ENCODE assay signal across 1 cellular context in the genomic region with DNA sequence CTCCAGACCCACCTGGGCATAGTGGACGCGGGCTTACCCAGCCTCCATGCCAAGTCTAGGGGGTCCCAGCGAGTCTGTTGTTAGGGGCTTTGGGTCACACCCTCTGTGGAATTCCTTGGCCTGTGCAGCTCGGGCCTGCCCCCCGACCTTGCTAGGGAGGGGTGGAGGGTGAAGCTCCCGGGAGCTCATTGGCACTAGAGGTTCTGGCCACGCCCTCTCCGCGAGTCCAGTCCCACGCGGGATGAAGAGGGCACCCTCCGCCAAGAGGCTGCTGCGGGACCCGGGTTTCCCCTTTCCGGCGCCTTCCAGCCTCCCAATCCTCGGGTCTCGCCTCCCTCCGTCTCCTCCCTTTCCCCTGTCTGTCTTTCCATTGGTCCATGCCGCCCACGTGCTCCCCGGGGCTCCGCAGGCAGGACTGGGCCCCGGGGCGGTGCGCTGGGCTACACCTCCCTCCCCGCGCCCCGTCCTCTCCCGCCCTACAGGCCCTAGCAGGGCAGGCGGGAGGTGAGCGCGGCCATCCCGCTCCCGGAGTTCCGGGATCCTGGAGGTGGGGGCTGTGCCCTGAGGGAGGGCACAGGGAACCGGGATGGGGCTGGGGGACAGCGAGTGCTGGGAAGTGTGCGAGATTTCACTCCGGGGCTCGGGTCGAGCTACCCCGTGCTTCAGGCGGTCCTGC.
A peak's percentile ranks its signal among the peaks of the same experiment; 100 is the strongest.
TF ChIP-seq lines count a peak whose summit lies in the region.

No MANE protein-coding gene starts in this region.

TF ChIP-seq in HepG2, 621 proteins besides CTCF, POLR2A, EP300 and RAD21 (continued from another document and continues in another):
- TF ChIP-seq, protein P1, sequence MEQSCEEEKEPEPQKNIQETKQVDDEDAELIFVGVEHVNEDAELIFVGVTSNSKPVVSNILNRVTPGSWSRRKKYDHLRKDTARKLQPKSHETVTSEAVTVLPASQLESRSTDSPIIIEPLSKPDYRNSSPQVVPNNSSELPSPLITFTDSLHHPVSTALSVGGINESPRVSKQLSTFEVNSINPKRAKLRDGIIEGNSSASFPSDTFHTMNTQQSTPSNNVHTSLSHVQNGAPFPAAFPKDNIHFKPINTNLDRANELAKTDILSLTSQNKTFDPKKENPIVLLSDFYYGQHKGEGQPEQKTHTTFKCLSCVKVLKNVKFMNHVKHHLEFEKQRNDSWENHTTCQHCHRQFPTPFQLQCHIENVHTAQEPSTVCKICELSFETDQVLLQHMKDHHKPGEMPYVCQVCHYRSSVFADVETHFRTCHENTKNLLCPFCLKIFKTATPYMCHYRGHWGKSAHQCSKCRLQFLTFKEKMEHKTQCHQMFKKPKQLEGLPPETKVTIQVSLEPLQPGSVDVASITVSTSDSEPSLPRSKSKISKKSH (CRISPR knock-in tag; IDR thresholded peaks at IDR 0.05; ENCODE audit: borderline replicate concordance) = no peak; the same call in 1 of the 2 replicates
- no peak for TF ChIP-seq ATF7-NPFF (CRISPR knock-in tag; IDR thresholded peaks at IDR 0.05; ENCODE audit: low read depth)
- TF ChIP-seq, protein P2, sequence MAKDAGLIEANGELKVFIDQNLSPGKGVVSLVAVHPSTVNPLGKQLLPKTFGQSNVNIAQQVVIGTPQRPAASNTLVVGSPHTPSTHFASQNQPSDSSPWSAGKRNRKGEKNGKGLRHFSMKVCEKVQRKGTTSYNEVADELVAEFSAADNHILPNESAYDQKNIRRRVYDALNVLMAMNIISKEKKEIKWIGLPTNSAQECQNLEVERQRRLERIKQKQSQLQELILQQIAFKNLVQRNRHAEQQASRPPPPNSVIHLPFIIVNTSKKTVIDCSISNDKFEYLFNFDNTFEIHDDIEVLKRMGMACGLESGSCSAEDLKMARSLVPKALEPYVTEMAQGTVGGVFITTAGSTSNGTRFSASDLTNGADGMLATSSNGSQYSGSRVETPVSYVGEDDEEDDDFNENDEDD (CRISPR knock-in tag; IDR thresholded peaks at IDR 0.05; ENCODE audit: borderline replicate concordance) = peak; percentile 68; the same call in 1 of the 2 replicates
- no peak for TF ChIP-seq ZNF225 (CRISPR knock-in tag; IDR thresholded peaks at IDR 0.05)
- TF ChIP-seq, protein P3, sequence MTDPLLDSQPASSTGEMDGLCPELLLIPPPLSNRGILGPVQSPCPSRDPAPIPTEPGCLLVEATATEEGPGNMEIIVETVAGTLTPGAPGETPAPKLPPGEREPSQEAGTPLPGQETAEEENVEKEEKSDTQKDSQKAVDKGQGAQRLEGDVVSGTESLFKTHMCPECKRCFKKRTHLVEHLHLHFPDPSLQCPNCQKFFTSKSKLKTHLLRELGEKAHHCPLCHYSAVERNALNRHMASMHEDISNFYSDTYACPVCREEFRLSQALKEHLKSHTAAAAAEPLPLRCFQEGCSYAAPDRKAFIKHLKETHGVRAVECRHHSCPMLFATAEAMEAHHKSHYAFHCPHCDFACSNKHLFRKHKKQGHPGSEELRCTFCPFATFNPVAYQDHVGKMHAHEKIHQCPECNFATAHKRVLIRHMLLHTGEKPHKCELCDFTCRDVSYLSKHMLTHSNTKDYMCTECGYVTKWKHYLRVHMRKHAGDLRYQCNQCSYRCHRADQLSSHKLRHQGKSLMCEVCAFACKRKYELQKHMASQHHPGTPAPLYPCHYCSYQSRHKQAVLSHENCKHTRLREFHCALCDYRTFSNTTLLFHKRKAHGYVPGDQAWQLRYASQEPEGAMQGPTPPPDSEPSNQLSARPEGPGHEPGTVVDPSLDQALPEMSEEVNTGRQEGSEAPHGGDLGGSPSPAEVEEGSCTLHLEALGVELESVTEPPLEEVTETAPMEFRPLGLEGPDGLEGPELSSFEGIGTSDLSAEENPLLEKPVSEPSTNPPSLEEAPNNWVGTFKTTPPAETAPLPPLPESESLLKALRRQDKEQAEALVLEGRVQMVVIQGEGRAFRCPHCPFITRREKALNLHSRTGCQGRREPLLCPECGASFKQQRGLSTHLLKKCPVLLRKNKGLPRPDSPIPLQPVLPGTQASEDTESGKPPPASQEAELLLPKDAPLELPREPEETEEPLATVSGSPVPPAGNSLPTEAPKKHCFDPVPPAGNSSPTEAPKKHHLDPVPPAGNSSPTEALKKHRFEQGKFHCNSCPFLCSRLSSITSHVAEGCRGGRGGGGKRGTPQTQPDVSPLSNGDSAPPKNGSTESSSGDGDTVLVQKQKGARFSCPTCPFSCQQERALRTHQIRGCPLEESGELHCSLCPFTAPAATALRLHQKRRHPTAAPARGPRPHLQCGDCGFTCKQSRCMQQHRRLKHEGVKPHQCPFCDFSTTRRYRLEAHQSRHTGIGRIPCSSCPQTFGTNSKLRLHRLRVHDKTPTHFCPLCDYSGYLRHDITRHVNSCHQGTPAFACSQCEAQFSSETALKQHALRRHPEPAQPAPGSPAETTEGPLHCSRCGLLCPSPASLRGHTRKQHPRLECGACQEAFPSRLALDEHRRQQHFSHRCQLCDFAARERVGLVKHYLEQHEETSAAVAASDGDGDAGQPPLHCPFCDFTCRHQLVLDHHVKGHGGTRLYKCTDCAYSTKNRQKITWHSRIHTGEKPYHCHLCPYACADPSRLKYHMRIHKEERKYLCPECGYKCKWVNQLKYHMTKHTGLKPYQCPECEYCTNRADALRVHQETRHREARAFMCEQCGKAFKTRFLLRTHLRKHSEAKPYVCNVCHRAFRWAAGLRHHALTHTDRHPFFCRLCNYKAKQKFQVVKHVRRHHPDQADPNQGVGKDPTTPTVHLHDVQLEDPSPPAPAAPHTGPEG (CRISPR knock-in tag; IDR thresholded peaks at IDR 0.05) = 0 out of 2 replicates have a peak, but pooled peaks have one; percentile 29
- 0 out of 2 replicates have a peak, but pooled peaks have one; percentile 2 for TF ChIP-seq ZNF451 (CRISPR knock-in tag; IDR thresholded peaks at IDR 0.05)
- no peak for TF ChIP-seq ATM (IDR thresholded peaks at IDR 0.05; ENCODE audit: borderline replicate concordance)
- peak; percentile 13; the same call in 1 of the 2 replicates for TF ChIP-seq ZNF792 (CRISPR knock-in tag; IDR thresholded peaks at IDR 0.05)
- no peak for TF ChIP-seq ZNF296 (CRISPR knock-in tag; conservative IDR thresholded peaks at IDR 0.05)
- no peak for TF ChIP-seq ZBTB42 (CRISPR knock-in tag; IDR thresholded peaks at IDR 0.05)
- 0 out of 2 replicates have a peak, but pooled peaks have one; percentile 73 for TF ChIP-seq HNRNPL (IDR thresholded peaks at IDR 0.05; ENCODE audit: low read depth, low read length)
- TF ChIP-seq ZNF263 (CRISPR knock-in tag; IDR thresholded peaks at IDR 0.05) = 0 out of 2 replicates have a peak, but pooled peaks have one; percentile 30
- TF ChIP-seq, protein P4, sequence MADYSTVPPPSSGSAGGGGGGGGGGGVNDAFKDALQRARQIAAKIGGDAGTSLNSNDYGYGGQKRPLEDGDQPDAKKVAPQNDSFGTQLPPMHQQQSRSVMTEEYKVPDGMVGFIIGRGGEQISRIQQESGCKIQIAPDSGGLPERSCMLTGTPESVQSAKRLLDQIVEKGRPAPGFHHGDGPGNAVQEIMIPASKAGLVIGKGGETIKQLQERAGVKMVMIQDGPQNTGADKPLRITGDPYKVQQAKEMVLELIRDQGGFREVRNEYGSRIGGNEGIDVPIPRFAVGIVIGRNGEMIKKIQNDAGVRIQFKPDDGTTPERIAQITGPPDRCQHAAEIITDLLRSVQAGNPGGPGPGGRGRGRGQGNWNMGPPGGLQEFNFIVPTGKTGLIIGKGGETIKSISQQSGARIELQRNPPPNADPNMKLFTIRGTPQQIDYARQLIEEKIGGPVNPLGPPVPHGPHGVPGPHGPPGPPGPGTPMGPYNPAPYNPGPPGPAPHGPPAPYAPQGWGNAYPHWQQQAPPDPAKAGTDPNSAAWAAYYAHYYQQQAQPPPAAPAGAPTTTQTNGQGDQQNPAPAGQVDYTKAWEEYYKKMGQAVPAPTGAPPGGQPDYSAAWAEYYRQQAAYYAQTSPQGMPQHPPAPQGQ (CRISPR knock-in tag; IDR thresholded peaks at IDR 0.05; ENCODE audit: borderline replicate concordance) = no peak
- TF ChIP-seq HMG20B (CRISPR knock-in tag; conservative IDR thresholded peaks at IDR 0.05) = no peak
- peak; percentile 56; the same call in 1 of the 2 replicates for TF ChIP-seq ZMAT3 (CRISPR knock-in tag; conservative IDR thresholded peaks at IDR 0.05)
- TF ChIP-seq TARDBP (CRISPR knock-in tag; IDR thresholded peaks at IDR 0.05) = peak; percentile 75
- TF ChIP-seq ZNF33A (CRISPR knock-in tag; IDR thresholded peaks at IDR 0.05; ENCODE audit: borderline replicate concordance) = no peak
- no peak for TF ChIP-seq JUN (CRISPR knock-in tag; IDR thresholded peaks at IDR 0.05)
- TF ChIP-seq, protein P5, sequence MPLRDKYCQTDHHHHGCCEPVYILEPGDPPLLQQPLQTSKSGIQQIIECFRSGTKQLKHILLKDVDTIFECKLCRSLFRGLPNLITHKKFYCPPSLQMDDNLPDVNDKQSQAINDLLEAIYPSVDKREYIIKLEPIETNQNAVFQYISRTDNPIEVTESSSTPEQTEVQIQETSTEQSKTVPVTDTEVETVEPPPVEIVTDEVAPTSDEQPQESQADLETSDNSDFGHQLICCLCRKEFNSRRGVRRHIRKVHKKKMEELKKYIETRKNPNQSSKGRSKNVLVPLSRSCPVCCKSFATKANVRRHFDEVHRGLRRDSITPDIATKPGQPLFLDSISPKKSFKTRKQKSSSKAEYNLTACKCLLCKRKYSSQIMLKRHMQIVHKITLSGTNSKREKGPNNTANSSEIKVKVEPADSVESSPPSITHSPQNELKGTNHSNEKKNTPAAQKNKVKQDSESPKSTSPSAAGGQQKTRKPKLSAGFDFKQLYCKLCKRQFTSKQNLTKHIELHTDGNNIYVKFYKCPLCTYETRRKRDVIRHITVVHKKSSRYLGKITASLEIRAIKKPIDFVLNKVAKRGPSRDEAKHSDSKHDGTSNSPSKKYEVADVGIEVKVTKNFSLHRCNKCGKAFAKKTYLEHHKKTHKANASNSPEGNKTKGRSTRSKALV (CRISPR knock-in tag; IDR thresholded peaks at IDR 0.05) = no peak
- no peak for TF ChIP-seq ZBTB1 (CRISPR knock-in tag; IDR thresholded peaks at IDR 0.05; ENCODE audit: borderline replicate concordance)
- TF ChIP-seq KDM1A (CRISPR knock-in tag; IDR thresholded peaks at IDR 0.05) = no peak
- TF ChIP-seq LCORL (IDR thresholded peaks at IDR 0.05) = no peak
- TF ChIP-seq LCORL (CRISPR knock-in tag; IDR thresholded peaks at IDR 0.05) = peak; percentile 36
- no peak for TF ChIP-seq CHD4 (IDR thresholded peaks at IDR 0.05; ENCODE audit: borderline replicate concordance, low read length)
- TF ChIP-seq MAFK (conservative IDR thresholded peaks at IDR 0.05 in 1 of 2, IDR thresholded peaks at IDR 0.05 in 1 of 2; ENCODE audit: low read length in 2 of 2) = no peak
- TF ChIP-seq THAP11 (CRISPR knock-in tag; IDR thresholded peaks at IDR 0.05) = peak; percentile 61; the same call in 1 of the 2 replicates
- TF ChIP-seq NFYB (CRISPR knock-in tag; IDR thresholded peaks at IDR 0.05) = peak; percentile 87
- no peak for TF ChIP-seq HDAC6 (IDR thresholded peaks at IDR 0.05; ENCODE audit: low read depth, low read length)
- 0 out of 2 replicates have a peak, but pooled peaks have one; percentile 12 for TF ChIP-seq ZNF337 (CRISPR knock-in tag; IDR thresholded peaks at IDR 0.05; ENCODE audit: borderline replicate concordance, low read depth)
- no peak for TF ChIP-seq NFE2L1 (CRISPR knock-in tag; IDR thresholded peaks at IDR 0.05; ENCODE audit: borderline replicate concordance)
- TF ChIP-seq, protein P6, sequence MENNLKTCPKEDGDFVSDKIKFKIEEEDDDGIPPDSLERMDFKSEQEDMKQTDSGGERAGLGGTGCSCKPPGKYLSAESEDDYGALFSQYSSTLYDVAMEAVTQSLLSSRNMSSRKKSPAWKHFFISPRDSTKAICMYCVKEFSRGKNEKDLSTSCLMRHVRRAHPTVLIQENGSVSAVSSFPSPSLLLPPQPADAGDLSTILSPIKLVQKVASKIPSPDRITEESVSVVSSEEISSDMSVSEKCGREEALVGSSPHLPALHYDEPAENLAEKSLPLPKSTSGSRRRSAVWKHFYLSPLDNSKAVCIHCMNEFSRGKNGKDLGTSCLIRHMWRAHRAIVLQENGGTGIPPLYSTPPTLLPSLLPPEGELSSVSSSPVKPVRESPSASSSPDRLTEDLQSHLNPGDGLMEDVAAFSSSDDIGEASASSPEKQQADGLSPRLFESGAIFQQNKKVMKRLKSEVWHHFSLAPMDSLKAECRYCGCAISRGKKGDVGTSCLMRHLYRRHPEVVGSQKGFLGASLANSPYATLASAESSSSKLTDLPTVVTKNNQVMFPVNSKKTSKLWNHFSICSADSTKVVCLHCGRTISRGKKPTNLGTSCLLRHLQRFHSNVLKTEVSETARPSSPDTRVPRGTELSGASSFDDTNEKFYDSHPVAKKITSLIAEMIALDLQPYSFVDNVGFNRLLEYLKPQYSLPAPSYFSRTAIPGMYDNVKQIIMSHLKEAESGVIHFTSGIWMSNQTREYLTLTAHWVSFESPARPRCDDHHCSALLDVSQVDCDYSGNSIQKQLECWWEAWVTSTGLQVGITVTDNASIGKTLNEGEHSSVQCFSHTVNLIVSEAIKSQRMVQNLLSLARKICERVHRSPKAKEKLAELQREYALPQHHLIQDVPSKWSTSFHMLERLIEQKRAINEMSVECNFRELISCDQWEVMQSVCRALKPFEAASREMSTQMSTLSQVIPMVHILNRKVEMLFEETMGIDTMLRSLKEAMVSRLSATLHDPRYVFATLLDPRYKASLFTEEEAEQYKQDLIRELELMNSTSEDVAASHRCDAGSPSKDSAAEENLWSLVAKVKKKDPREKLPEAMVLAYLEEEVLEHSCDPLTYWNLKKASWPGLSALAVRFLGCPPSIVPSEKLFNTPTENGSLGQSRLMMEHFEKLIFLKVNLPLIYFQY (CRISPR knock-in tag; IDR thresholded peaks at IDR 0.05; ENCODE audit: borderline replicate concordance) = peak; percentile 62
- TF ChIP-seq, protein P7, sequence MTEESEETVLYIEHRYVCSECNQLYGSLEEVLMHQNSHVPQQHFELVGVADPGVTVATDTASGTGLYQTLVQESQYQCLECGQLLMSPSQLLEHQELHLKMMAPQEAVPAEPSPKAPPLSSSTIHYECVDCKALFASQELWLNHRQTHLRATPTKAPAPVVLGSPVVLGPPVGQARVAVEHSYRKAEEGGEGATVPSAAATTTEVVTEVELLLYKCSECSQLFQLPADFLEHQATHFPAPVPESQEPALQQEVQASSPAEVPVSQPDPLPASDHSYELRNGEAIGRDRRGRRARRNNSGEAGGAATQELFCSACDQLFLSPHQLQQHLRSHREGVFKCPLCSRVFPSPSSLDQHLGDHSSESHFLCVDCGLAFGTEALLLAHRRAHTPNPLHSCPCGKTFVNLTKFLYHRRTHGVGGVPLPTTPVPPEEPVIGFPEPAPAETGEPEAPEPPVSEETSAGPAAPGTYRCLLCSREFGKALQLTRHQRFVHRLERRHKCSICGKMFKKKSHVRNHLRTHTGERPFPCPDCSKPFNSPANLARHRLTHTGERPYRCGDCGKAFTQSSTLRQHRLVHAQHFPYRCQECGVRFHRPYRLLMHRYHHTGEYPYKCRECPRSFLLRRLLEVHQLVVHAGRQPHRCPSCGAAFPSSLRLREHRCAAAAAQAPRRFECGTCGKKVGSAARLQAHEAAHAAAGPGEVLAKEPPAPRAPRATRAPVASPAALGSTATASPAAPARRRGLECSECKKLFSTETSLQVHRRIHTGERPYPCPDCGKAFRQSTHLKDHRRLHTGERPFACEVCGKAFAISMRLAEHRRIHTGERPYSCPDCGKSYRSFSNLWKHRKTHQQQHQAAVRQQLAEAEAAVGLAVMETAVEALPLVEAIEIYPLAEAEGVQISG (CRISPR knock-in tag; IDR thresholded peaks at IDR 0.05) = peak; percentile 40; the same call in 1 of the 2 replicates
- peak; percentile 60; the same call in 1 of the 2 replicates for TF ChIP-seq REPIN1 (CRISPR knock-in tag; IDR thresholded peaks at IDR 0.05; ENCODE audit: borderline replicate concordance, low read depth)
- TF ChIP-seq PLRG1 (conservative IDR thresholded peaks at IDR 0.05) = no peak
- TF ChIP-seq ZNF501 (CRISPR knock-in tag; IDR thresholded peaks at IDR 0.05) = no peak
